1 cellular context compared by ENCODE assay signal in the genomic region with DNA sequence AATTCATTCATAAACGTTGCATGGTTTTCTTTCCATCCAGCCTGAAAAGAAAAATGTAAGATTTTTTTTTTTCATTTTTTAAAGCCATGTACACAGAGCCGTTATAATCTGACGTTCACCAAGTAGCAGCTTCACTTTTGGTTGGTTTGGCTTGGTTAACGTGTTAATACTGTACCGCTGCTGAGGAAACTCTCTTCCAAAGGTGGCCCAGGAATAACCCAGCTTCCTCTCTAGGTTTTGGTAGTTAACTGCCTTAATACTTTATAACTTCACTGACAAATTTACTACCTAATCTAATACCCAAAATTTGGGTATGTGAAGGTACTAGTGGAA.
TF ChIP-seq lines count a peak whose summit lies in the region.

No MANE protein-coding gene starts in this region.

TF ChIP-seq in HepG2, 621 proteins besides CTCF, POLR2A, EP300 and RAD21 (continued from another document):
- TF ChIP-seq, protein P1, sequence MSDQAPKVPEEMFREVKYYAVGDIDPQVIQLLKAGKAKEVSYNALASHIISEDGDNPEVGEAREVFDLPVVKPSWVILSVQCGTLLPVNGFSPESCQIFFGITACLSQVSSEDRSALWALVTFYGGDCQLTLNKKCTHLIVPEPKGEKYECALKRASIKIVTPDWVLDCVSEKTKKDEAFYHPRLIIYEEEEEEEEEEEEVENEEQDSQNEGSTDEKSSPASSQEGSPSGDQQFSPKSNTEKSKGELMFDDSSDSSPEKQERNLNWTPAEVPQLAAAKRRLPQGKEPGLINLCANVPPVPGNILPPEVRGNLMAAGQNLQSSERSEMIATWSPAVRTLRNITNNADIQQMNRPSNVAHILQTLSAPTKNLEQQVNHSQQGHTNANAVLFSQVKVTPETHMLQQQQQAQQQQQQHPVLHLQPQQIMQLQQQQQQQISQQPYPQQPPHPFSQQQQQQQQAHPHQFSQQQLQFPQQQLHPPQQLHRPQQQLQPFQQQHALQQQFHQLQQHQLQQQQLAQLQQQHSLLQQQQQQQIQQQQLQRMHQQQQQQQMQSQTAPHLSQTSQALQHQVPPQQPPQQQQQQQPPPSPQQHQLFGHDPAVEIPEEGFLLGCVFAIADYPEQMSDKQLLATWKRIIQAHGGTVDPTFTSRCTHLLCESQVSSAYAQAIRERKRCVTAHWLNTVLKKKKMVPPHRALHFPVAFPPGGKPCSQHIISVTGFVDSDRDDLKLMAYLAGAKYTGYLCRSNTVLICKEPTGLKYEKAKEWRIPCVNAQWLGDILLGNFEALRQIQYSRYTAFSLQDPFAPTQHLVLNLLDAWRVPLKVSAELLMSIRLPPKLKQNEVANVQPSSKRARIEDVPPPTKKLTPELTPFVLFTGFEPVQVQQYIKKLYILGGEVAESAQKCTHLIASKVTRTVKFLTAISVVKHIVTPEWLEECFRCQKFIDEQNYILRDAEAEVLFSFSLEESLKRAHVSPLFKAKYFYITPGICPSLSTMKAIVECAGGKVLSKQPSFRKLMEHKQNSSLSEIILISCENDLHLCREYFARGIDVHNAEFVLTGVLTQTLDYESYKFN (CRISPR knock-in tag; conservative IDR thresholded peaks at IDR 0.05) = no peak
- no peak for TF ChIP-seq HOXD1 (CRISPR knock-in tag; IDR thresholded peaks at IDR 0.05)
- TF ChIP-seq, protein P2, sequence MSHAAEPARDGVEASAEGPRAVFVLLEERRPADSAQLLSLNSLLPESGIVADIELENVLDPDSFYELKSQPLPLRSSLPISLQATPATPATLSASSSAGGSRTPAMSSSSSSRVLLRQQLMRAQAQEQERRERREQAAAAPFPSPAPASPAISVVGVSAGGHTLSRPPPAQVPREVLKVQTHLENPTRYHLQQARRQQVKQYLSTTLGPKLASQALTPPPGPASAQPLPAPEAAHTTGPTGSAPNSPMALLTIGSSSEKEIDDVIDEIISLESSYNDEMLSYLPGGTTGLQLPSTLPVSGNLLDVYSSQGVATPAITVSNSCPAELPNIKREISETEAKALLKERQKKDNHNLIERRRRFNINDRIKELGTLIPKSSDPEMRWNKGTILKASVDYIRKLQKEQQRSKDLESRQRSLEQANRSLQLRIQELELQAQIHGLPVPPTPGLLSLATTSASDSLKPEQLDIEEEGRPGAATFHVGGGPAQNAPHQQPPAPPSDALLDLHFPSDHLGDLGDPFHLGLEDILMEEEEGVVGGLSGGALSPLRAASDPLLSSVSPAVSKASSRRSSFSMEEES (CRISPR knock-in tag; IDR thresholded peaks at IDR 0.05) = no peak
- TF ChIP-seq, protein P3, sequence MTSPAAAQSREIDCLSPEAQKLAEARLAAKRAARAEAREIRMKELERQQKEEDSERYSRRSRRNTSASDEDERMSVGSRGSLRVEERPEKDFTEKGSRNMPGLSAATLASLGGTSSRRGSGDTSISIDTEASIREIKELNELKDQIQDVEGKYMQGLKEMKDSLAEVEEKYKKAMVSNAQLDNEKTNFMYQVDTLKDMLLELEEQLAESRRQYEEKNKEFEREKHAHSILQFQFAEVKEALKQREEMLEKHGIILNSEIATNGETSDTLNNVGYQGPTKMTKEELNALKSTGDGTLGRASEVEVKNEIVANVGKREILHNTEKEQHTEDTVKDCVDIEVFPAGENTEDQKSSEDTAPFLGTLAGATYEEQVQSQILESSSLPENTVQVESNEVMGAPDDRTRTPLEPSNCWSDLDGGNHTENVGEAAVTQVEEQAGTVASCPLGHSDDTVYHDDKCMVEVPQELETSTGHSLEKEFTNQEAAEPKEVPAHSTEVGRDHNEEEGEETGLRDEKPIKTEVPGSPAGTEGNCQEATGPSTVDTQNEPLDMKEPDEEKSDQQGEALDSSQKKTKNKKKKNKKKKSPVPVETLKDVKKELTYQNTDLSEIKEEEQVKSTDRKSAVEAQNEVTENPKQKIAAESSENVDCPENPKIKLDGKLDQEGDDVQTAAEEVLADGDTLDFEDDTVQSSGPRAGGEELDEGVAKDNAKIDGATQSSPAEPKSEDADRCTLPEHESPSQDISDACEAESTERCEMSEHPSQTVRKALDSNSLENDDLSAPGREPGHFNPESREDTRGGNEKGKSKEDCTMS (CRISPR knock-in tag; conservative IDR thresholded peaks at IDR 0.05) = no peak
- TF ChIP-seq, protein P4, sequence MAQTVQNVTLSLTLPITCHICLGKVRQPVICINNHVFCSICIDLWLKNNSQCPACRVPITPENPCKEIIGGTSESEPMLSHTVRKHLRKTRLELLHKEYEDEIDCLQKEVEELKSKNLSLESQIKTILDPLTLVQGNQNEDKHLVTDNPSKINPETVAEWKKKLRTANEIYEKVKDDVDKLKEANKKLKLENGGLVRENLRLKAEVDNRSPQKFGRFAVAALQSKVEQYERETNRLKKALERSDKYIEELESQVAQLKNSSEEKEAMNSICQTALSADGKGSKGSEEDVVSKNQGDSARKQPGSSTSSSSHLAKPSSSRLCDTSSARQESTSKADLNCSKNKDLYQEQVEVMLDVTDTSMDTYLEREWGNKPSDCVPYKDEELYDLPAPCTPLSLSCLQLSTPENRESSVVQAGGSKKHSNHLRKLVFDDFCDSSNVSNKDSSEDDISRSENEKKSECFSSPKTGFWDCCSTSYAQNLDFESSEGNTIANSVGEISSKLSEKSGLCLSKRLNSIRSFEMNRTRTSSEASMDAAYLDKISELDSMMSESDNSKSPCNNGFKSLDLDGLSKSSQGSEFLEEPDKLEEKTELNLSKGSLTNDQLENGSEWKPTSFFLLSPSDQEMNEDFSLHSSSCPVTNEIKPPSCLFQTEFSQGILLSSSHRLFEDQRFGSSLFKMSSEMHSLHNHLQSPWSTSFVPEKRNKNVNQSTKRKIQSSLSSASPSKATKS (CRISPR knock-in tag; IDR thresholded peaks at IDR 0.05) = no peak
- no peak for TF ChIP-seq ZNF225 (CRISPR knock-in tag; IDR thresholded peaks at IDR 0.05)
- TF ChIP-seq GATAD1 (CRISPR knock-in tag; IDR thresholded peaks at IDR 0.05) = no peak
- TF ChIP-seq ZBTB38 (CRISPR knock-in tag; IDR thresholded peaks at IDR 0.05) = no peak
- no peak for TF ChIP-seq CCAR2 (optimal IDR thresholded peaks at IDR 0.05; ENCODE audit: low read depth, low read length)
- no peak for TF ChIP-seq CENPX (CRISPR knock-in tag; IDR thresholded peaks at IDR 0.05)
- no peak for TF ChIP-seq ZNF530 (CRISPR knock-in tag; IDR thresholded peaks at IDR 0.05; ENCODE audit: low read depth)
- no peak for TF ChIP-seq SNAPC2 (CRISPR knock-in tag; IDR thresholded peaks at IDR 0.05)
- TF ChIP-seq FOXO4 (CRISPR knock-in tag; conservative IDR thresholded peaks at IDR 0.05) = no peak
- no peak for TF ChIP-seq HMGA1 (CRISPR knock-in tag; conservative IDR thresholded peaks at IDR 0.05)
